ENCODE assay signal across 20 cellular contexts in genomic region chr9:86987900-86988299, GRCh38.
"Had no signal": no experiment of that assay in that cellular context is flagged by ENCODE, and none has a peak within 500 bp of the region (broad histone marks: within the 10 kb centered on the region; RNA-seq: fewer than 3 reads in every experiment).

No MANE protein-coding gene starts in this region.

- H3K36me3 Mint-ChIP-seq: mesothelial cell of epicardium, naive B cell had no signal

- H3K4me1 ChIP-seq: left lung had no signal

- DNase-seq: dermis blood vessel endothelial cell; dorsolateral prefrontal cortex; effector CD4-positive, alpha-beta T cell; effector memory CD4-positive, alpha-beta T cell; foreskin fibroblast; foreskin melanocyte; gastrocnemius medialis; glutamatergic neuron; heart right ventricle; hippocampal formation; left cardiac atrium; left lung; left ventricle myocardium superior; lower lobe of right lung; mesenchymal stem cell; mucosa of descending colon; naive B cell had no signal

- H3K4me3 ChIP-seq: coronary artery, dorsolateral prefrontal cortex, esophagus muscularis mucosa, gastrocnemius medialis, heart right ventricle, left lung, lower lobe of right lung, mucosa of descending colon had no signal

- H3K27me3 ChIP-seq: dorsolateral prefrontal cortex, esophagus muscularis mucosa, gastrocnemius medialis, heart right ventricle had no signal

- H3K4me1 Mint-ChIP-seq: naive B cell had no signal

- H3K27ac ChIP-seq: coronary artery, dorsolateral prefrontal cortex, esophagus muscularis mucosa, gastrocnemius medialis, heart right ventricle, left lung, lower lobe of right lung had no signal

- H3K27ac Mint-ChIP-seq: mesothelial cell of epicardium had no signal

- H3K9me3 ChIP-seq: esophagus muscularis mucosa, gastrocnemius medialis, heart right ventricle, left lung, lower lobe of right lung, mucosa of descending colon had no signal

- H3K4me3 Mint-ChIP-seq: mesothelial cell of epicardium, naive B cell had no signal

- H3K36me3 ChIP-seq: esophagus muscularis mucosa, gastrocnemius medialis, heart right ventricle, left lung, lower lobe of right lung had no signal

- ATAC-seq: gastrocnemius medialis, heart right ventricle, left cardiac atrium, left lung, left ventricle myocardium superior, lower lobe of right lung, mucosa of descending colon had no signal
